ENCODE assay signal across 1 cellular context in the genomic region with DNA sequence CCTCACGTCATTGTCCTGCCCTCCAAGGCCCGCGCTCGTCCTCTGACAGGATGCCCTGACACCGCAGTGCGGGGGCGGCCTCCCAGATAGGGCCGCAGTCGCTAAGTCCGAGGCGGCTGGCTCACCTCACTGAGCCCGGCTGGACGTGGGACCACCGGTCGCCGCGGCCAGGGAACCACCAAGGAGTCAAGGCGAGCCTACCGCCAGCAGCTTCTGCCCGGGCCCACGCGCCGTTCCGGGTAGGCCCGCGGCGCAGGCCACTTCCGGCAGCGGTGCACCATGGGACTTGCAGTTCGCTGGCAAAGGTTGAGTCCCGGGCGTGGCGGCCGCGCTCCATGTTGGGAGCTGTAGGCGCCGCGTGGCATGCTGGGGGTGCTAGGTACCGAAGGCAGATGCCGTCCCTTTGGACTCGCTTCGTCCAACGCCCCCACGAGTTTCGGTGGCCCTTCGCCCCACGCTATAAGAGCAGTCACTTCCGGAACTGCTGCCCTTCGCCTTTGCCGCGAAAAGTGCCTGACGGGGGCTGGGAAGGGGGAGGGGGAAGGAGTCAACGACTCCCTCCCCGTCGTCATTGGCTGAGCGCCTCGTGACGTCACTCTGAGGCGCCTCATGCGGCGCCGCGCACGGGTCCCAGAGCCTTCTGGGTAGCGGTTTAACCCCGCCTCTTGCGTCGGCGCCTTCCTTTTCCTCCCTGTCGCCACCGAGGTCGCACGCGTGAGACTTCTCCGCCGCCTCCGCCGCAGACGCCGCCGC.
A peak's percentile ranks its signal among the peaks of the same experiment; 100 is the strongest.
TF ChIP-seq lines count a peak whose summit lies in the region.

RPLP2 (plus strand) TSS at position 681 of the 753 bp plus-strand sequence. CDS start 268 bp downstream, outside the sequence.

TF ChIP-seq in HepG2, 621 proteins besides CTCF, POLR2A, EP300 and RAD21 (continued from another document and continues in another):
- TF ChIP-seq ZNF354B (CRISPR knock-in tag; IDR thresholded peaks at IDR 0.05) = 0 out of 2 replicates have a peak, but pooled peaks have one; percentile 68
- TF ChIP-seq ZNF710 (CRISPR knock-in tag; IDR thresholded peaks at IDR 0.05; ENCODE audit: borderline replicate concordance) = no peak
- peak; percentile 87 for TF ChIP-seq ZNF563 (CRISPR knock-in tag; IDR thresholded peaks at IDR 0.05)
- TF ChIP-seq PITX1 (CRISPR knock-in tag; IDR thresholded peaks at IDR 0.05) = peak; percentile 33; the same call in 1 of the 2 replicates
- peak; percentile 68 for TF ChIP-seq MED1 (CRISPR knock-in tag; IDR thresholded peaks at IDR 0.05)
- TF ChIP-seq RFX1 (IDR thresholded peaks at IDR 0.05) = no peak
- TF ChIP-seq ZNF670 (CRISPR knock-in tag; IDR thresholded peaks at IDR 0.05; ENCODE audit: borderline replicate concordance) = peak; percentile 94; the same call in 1 of the 2 replicates
- TF ChIP-seq ZNF232 (CRISPR knock-in tag; IDR thresholded peaks at IDR 0.05; ENCODE audit: borderline replicate concordance) = peak; percentile 89
- no peak; the same call in 1 of the 2 replicates for TF ChIP-seq WIZ (CRISPR knock-in tag; IDR thresholded peaks at IDR 0.05)
- no peak; the same call in 1 of the 2 replicates for TF ChIP-seq ZFAT (CRISPR knock-in tag; conservative IDR thresholded peaks at IDR 0.05)
- TF ChIP-seq ETS1 (CRISPR knock-in tag; IDR thresholded peaks at IDR 0.05) = no peak
- TF ChIP-seq U2AF2 (IDR thresholded peaks at IDR 0.05; ENCODE audit: low read depth, low read length) = no peak
- TF ChIP-seq ZNF383 (CRISPR knock-in tag; IDR thresholded peaks at IDR 0.05; ENCODE audit: borderline replicate concordance) = peak; percentile 86; the same call in 1 of the 2 replicates
- TF ChIP-seq YY1 (IDR thresholded peaks at IDR 0.05; ENCODE audit: insufficient read depth, insufficient replicate concordance, low read depth, low read length) = peak; percentile 87
- no peak; the same call in 1 of the 2 replicates for TF ChIP-seq ZMYM4 (CRISPR knock-in tag; IDR thresholded peaks at IDR 0.05)
- peak; percentile 59 for TF ChIP-seq ELF3 (CRISPR knock-in tag; IDR thresholded peaks at IDR 0.05)
- peak; percentile 88; the same call in 1 of the 2 replicates for TF ChIP-seq YEATS2 (CRISPR knock-in tag; IDR thresholded peaks at IDR 0.05; ENCODE audit: borderline replicate concordance)
- peak; percentile 87 for TF ChIP-seq ZIK1 (CRISPR knock-in tag; IDR thresholded peaks at IDR 0.05; ENCODE audit: borderline replicate concordance, low read depth)
- TF ChIP-seq FOXO4 (CRISPR knock-in tag; conservative IDR thresholded peaks at IDR 0.05) = no peak
- no peak; the same call in 1 of the 2 replicates for TF ChIP-seq SMARCC2 (IDR thresholded peaks at IDR 0.05)
- no peak for TF ChIP-seq HMGA1 (CRISPR knock-in tag; conservative IDR thresholded peaks at IDR 0.05)
- peak; percentile 18 for TF ChIP-seq MEIS1 (CRISPR knock-in tag; IDR thresholded peaks at IDR 0.05; ENCODE audit: borderline replicate concordance)
- no peak for TF ChIP-seq FOXP1 (IDR thresholded peaks at IDR 0.05)
- TF ChIP-seq FOXP1 (CRISPR knock-in tag; IDR thresholded peaks at IDR 0.05) = no peak
- TF ChIP-seq, protein P1, sequence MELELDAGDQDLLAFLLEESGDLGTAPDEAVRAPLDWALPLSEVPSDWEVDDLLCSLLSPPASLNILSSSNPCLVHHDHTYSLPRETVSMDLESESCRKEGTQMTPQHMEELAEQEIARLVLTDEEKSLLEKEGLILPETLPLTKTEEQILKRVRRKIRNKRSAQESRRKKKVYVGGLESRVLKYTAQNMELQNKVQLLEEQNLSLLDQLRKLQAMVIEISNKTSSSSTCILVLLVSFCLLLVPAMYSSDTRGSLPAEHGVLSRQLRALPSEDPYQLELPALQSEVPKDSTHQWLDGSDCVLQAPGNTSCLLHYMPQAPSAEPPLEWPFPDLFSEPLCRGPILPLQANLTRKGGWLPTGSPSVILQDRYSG (CRISPR knock-in tag; IDR thresholded peaks at IDR 0.05) = 0 out of 2 replicates have a peak, but pooled peaks have one; percentile 23
- TF ChIP-seq ZNF619 (CRISPR knock-in tag; IDR thresholded peaks at IDR 0.05) = peak; percentile 74; the same call in 1 of the 2 replicates
- TF ChIP-seq ZBTB10 (CRISPR knock-in tag; IDR thresholded peaks at IDR 0.05; ENCODE audit: borderline replicate concordance) = 0 out of 2 replicates have a peak, but pooled peaks have one; percentile 12
- peak; percentile 23 for TF ChIP-seq ZNF547 (CRISPR knock-in tag; IDR thresholded peaks at IDR 0.05)
- TF ChIP-seq KDM5B (CRISPR knock-in tag; IDR thresholded peaks at IDR 0.05; ENCODE audit: borderline replicate concordance) = peak; percentile 91
- TF ChIP-seq PCBP2 (optimal IDR thresholded peaks at IDR 0.05; ENCODE audit: low read depth, low read length, poor library complexity, severe bottlenecking) = no peak
- no peak for TF ChIP-seq ZMYM3 (CRISPR knock-in tag; IDR thresholded peaks at IDR 0.05)
- no peak for TF ChIP-seq ZFYVE20 (CRISPR knock-in tag; IDR thresholded peaks at IDR 0.05; ENCODE audit: borderline replicate concordance, low read depth)
- TF ChIP-seq THAP11 (CRISPR knock-in tag; IDR thresholded peaks at IDR 0.05) = peak; percentile 98
- no peak; the same call in 1 of the 2 replicates for TF ChIP-seq GATAD2A (CRISPR knock-in tag; IDR thresholded peaks at IDR 0.05)
- no peak for TF ChIP-seq HOMEZ (CRISPR knock-in tag; IDR thresholded peaks at IDR 0.05; ENCODE audit: low read depth)
- TF ChIP-seq RCOR2 (CRISPR knock-in tag; IDR thresholded peaks at IDR 0.05) = no peak
- TF ChIP-seq ZNF350 (CRISPR knock-in tag; IDR thresholded peaks at IDR 0.05; ENCODE audit: borderline replicate concordance, low read depth) = peak; percentile 98
- no peak; the same call in 1 of the 2 replicates for TF ChIP-seq FOXJ3 (CRISPR knock-in tag; IDR thresholded peaks at IDR 0.05; ENCODE audit: borderline replicate concordance)
- TF ChIP-seq RBFOX2 (IDR thresholded peaks at IDR 0.05; ENCODE audit: low read depth, low read length) = peak; percentile 99
- no peak for TF ChIP-seq ZNF382 (CRISPR knock-in tag; IDR thresholded peaks at IDR 0.05; ENCODE audit: borderline replicate concordance)
- TF ChIP-seq, protein P2, sequence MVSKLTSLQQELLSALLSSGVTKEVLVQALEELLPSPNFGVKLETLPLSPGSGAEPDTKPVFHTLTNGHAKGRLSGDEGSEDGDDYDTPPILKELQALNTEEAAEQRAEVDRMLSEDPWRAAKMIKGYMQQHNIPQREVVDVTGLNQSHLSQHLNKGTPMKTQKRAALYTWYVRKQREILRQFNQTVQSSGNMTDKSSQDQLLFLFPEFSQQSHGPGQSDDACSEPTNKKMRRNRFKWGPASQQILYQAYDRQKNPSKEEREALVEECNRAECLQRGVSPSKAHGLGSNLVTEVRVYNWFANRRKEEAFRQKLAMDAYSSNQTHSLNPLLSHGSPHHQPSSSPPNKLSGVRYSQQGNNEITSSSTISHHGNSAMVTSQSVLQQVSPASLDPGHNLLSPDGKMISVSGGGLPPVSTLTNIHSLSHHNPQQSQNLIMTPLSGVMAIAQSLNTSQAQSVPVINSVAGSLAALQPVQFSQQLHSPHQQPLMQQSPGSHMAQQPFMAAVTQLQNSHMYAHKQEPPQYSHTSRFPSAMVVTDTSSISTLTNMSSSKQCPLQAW (CRISPR knock-in tag; IDR thresholded peaks at IDR 0.05) = peak; percentile 81
- peak; percentile 60 for TF ChIP-seq AHDC1 (CRISPR knock-in tag; IDR thresholded peaks at IDR 0.05; ENCODE audit: borderline replicate concordance)
- no peak for TF ChIP-seq MIER3 (CRISPR knock-in tag; IDR thresholded peaks at IDR 0.05; ENCODE audit: borderline replicate concordance)
